In genomic region chr12:131539381-131539780, GRCh38 we compare ENCODE assay signal across 27 cellular contexts.
"Had no signal": no experiment of that assay in that cellular context is flagged by ENCODE, and none has a peak within 500 bp of the region (broad histone marks: within the 10 kb centered on the region; RNA-seq: fewer than 3 reads in every experiment).

No MANE protein-coding gene starts in this region.

- ATAC-seq: left colon; left lung; lower lobe of right lung; naive thymus-derived CD8-positive, alpha-beta T cell; pancreas; right cardiac atrium; stimulated activated memory B cell treated with anti-CD40 and anti-IgM and Interleukin-4, amounts not matched to agents 10 μg/mL and 1 μg/mL and 100 μg/mL, for 72 hours; stimulated activated naive CD8-positive, alpha-beta T cell treated with anti-CD3 and anti-CD28 coated beads, Interleukin-15, amount 100 ng/mL, for 72 hours had no signal

- H3K4me3 ChIP-seq: left lung, lower lobe of right lung, pancreas, prostate gland, sigmoid colon, spleen, tibial nerve, upper lobe of left lung, vagina had no signal

- H3K9me3 ChIP-seq: left lung, lower lobe of right lung, pancreas, prostate gland, spleen, tibial nerve, upper lobe of left lung, vagina had no signal

- H3K27me3 ChIP-seq: pancreas, tibial nerve, upper lobe of left lung, vagina had no signal

- H3K36me3 ChIP-seq: left lung, lower lobe of right lung, pancreas, prostate gland, sigmoid colon, spleen, tibial nerve, upper lobe of left lung, vagina had no signal

- H3K4me1 ChIP-seq: left lung, lower lobe of right lung, pancreas, prostate gland, sigmoid colon, upper lobe of left lung, vagina had no signal

- DNase-seq: hippocampal formation; immature natural killer cell; kidney; left colon; left lung; lower lobe of right lung; mammary epithelial cell; mesenchymal stem cell; naive thymus-derived CD8-positive, alpha-beta T cell; nucleus accumbens; pancreas; posterior cingulate gyrus; retina; right cardiac atrium; sigmoid colon; small intestine; spleen; stimulated activated CD4-positive, alpha-beta T cell treated with anti-CD3 and anti-CD28 coated beads, Interleukin-4, amount 100 ng/mL, for 24 hours; stimulated activated naive CD4-positive, alpha-beta T cell treated with Interleukin-2 at 50 U/mL for 16 hours; stimulated activated naive CD8-positive, alpha-beta T cell treated with anti-CD3 and anti-CD28 coated beads, Interleukin-15, amount 100 ng/mL, for 72 hours; substantia nigra; upper lobe of left lung had no signal

- H3K27ac ChIP-seq: left lung, lower lobe of right lung, pancreas, prostate gland, sigmoid colon, spleen, tibial nerve, upper lobe of left lung, vagina had no signal

- FAIRE-seq: islet of Langerhans, kidney, pancreas, small intestine had no signal
